ENCODE assay signal across 2 cellular contexts in the genomic region with DNA sequence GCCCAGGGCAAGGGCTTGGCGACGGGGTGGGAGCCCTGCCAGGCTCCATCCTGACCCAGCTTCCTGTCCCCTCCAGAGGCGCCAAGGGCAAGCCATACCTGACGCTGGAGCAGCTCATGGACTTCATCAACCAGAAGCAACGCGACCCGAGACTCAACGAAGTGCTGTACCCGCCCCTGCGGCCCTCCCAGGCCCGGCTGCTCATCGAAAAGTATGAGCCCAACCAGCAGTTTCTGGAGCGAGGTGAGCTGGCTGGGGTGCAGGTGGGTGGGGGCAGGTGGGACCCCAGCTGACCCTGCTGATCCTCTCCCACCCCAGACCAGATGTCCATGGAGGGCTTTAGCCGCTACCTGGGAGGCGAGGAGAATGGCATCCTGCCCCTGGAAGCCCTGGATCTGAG.
TF ChIP-seq lines count a peak whose summit lies in the region.

No MANE protein-coding gene starts in this region.

TF ChIP-seq in HCT116, 20 proteins besides CTCF, POLR2A, EP300 and RAD21:
- TF ChIP-seq TCF7L2 (IDR thresholded peaks at IDR 0.05; ENCODE audit: borderline replicate concordance, extremely low read depth, insufficient read depth, insufficient read length) (no peak), YY1 (IDR thresholded peaks at IDR 0.05; ENCODE audit: extremely low read depth, insufficient replicate concordance, low read depth, low read length) (no peak), REST (IDR thresholded peaks at IDR 0.05; ENCODE audit: low read depth) (no peak), CEBPB (IDR thresholded peaks at IDR 0.05; ENCODE audit: low read depth) (no peak), JUND (IDR thresholded peaks at IDR 0.05) (no peak)

TF ChIP-seq in K562, 482 proteins besides CTCF, POLR2A, EP300 and RAD21:
- TF ChIP-seq GTF2A2 (tag; IDR thresholded peaks at IDR 0.05), result no peak
- TF ChIP-seq SIN3A (IDR thresholded peaks at IDR 0.05; ENCODE audit: borderline replicate concordance in 2 of 2, control insufficient read depth in 1 of 2, low read depth in 2 of 2, low read length in 2 of 2), result no peak
- TF ChIP-seq ZNF274 (IDR thresholded peaks at IDR 0.05; ENCODE audit: borderline replicate concordance, low read depth, low read length), result no peak
- TF ChIP-seq MTA2 (IDR thresholded peaks at IDR 0.05; ENCODE audit: low read depth), result no peak
- TF ChIP-seq RBFOX2 (IDR thresholded peaks at IDR 0.05; ENCODE audit: low read depth, low read length), result peak; percentile 18; the same call in 1 of the 2 replicates
- TF ChIP-seq HNRNPL (IDR thresholded peaks at IDR 0.05; ENCODE audit: low read depth, low read length), result no peak
